15 cellular contexts compared by ENCODE assay signal in the genomic region with DNA sequence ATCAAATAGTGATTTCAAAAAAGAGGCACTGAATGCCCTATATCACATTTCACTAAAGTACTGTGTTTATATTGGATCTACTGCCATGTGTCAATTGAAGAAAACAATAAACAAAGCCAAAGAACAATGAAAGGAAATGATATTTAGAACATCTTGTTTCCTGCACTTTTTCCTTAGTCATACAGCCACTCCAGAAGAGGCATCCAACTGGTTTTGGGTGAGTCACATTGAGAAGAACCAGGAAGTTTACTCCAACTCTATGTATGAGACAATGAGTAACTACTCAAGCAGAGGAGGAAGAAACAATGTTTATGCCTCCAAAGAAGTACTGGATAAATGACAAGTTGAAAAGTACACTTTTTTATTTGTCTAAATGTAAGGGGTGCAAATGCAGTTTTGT.
A peak's percentile ranks its signal among the peaks of the same experiment; 100 is the strongest.
DNase-seq lines count a peak whose midpoint lies in the region; ATAC-seq and TF ChIP-seq lines count a peak whose summit lies in the region.
"Had no signal": no experiment of that assay in that cellular context is flagged by ENCODE, and none has a peak within 500 bp of the region (broad histone marks: within the 10 kb centered on the region; RNA-seq: fewer than 3 reads in every experiment).

No MANE protein-coding gene starts in this region.

- H3K4me3 ChIP-seq in AG04450 (ENCODE audit: low read depth, low read length), result no peak overlapping the region
- H3K4me3 ChIP-seq in IMR-90 (ENCODE audit: insufficient read depth, low read depth, low read length), result no peak overlapping the region
- H3K4me3 ChIP-seq in astrocyte of the spinal cord (ENCODE audit: low read depth, low read length), result no peak overlapping the region
- no peak overlapping the region for H3K4me3 ChIP-seq in hepatocyte
- H3K4me3 ChIP-seq in transverse colon, result no peak overlapping the region
- H3K4me3 ChIP-seq: GM23338 had no signal

- no peak overlapping the region for H3K4ac ChIP-seq in IMR-90 (ENCODE audit: low read depth, low read length)

- H2BK20ac ChIP-seq in IMR-90 (ENCODE audit: low read depth, low read length), result no peak overlapping the region

- dilution Hi-C loops in IMR-90 (cut with HindIII; ENCODE audit: low sequenced_read_pairs, unreplicated experiment), result no loop called here

- H3K27me3 Mint-ChIP-seq in mesothelial cell of epicardium (ENCODE audit: low read depth), result no peaks in the 10 kb centered on the region
- H3K27me3 Mint-ChIP-seq: IgD-negative memory B cell, progenitor cell of endocrine pancreas had no signal

- POLR2A ChIA-PET in AG04450 (lab: Yijun Ruan, JAX), result no interaction called here
- POLR2A ChIA-PET in IMR-90 (lab: Charles Lee; ENCODE audit: unreplicated experiment), result no interaction called here

- no peak overlapping the region for H3K14ac ChIP-seq in IMR-90 (replicated peaks; ENCODE audit: low read depth, low read length)

- no peaks in the 10 kb centered on the region for H3K27me3 ChIP-seq in AG04450 (ENCODE audit: control insufficient read depth, insufficient read depth, low read length)
- no peaks in the 10 kb centered on the region for H3K27me3 ChIP-seq in IMR-90 (ENCODE audit: control insufficient read depth, insufficient read depth, low read length)
- H3K27me3 ChIP-seq in hepatocyte, result no peaks in the 10 kb centered on the region
- H3K27me3 ChIP-seq in transverse colon, result no peaks in the 10 kb centered on the region

- H2AFZ ChIP-seq in IMR-90 (replicated peaks; ENCODE audit: low read length, poor library complexity) (no peak overlapping the region), hepatocyte (no peak overlapping the region)
- H2AFZ ChIP-seq: GM23338 had no signal

- peak overlapping the region; percentile 96 for H2BK5ac ChIP-seq in IMR-90 (ENCODE audit: low read depth, low read length, poor library complexity, severe bottlenecking)

- H2AK5ac ChIP-seq in IMR-90 (ENCODE audit: low read depth, low read length), result no peak overlapping the region

- no peak overlapping the region for H3K23ac ChIP-seq in IMR-90 (ENCODE audit: low read depth, low read length)

- no peak overlapping the region for H3K9ac ChIP-seq in IMR-90 (ENCODE audit: low read depth, low read length)

- H3K27ac ChIP-seq in AG04450 (ENCODE audit: low read depth, low read length) (no peak overlapping the region), IMR-90 (ENCODE audit: insufficient read depth, low read length) (0 out of 2 replicates have a peak overlapping the region, but pooled peaks have one; percentile 12), hepatocyte (no peak overlapping the region), transverse colon (no peak overlapping the region)
- H3K27ac ChIP-seq: C4-2B, VCaP had no signal

- H2BK120ac ChIP-seq in IMR-90 (ENCODE audit: low read depth, low read length), result peak overlapping the region; percentile 86; the same call in 1 of the 2 replicates

- no peak overlapping the region for H4K5ac ChIP-seq in IMR-90 (ENCODE audit: low read depth, low read length)

- H2BK15ac ChIP-seq in IMR-90 (ENCODE audit: low read depth, low read length), result no peak overlapping the region

- H3K36me3 Mint-ChIP-seq in mesothelial cell of epicardium, result no peaks in the 10 kb centered on the region
- H3K36me3 Mint-ChIP-seq: IgD-negative memory B cell had no signal

- CTCF ChIA-PET in AG04450 (lab: Charles Lee), result no interaction called here
- CTCF ChIA-PET in IMR-90 (lab: Yijun Ruan, JAX), result no interaction called here

- no peak for TF ChIP-seq EP300 in transverse colon (IDR thresholded peaks at IDR 0.05; ENCODE audit: low read depth)

- in situ Hi-C loops in IMR-90 (cut with MboI; ENCODE audit: low sequenced_read_pairs) (no loop called here), astrocyte of the spinal cord (cut with HindIII; ENCODE audit: low sequenced_read_pairs) (no loop called here), transverse colon (cut with MboI; ENCODE audit: low pct_ligation_motif_present in 1 of 4, low pct_unique_long_range_greater_than_20kb in 1 of 4, low sequenced_read_pairs in 3 of 4) (no loop called here)

- H3K9me3 ChIP-seq in AG04450 (ENCODE audit: control insufficient read depth, insufficient read depth, low read length) (no peaks in the 10 kb centered on the region), IMR-90 (ENCODE audit: control insufficient read depth, insufficient read depth, low read length) (no peaks in the 10 kb centered on the region), hepatocyte (ENCODE audit: low read depth) (no peaks in the 10 kb centered on the region), transverse colon (no peaks in the 10 kb centered on the region)

- no peaks in the 10 kb centered on the region for H3K4me1 Mint-ChIP-seq in mesothelial cell of epicardium
- H3K4me1 Mint-ChIP-seq: IgD-negative memory B cell had no signal

- H4K91ac ChIP-seq in IMR-90 (ENCODE audit: insufficient read depth, low read depth, low read length), result no peak overlapping the region

- no peaks in the 10 kb centered on the region; the same call in 1 of the 2 replicates for H3K4me1 ChIP-seq in IMR-90 (ENCODE audit: control insufficient read depth, insufficient read depth, low read length)
- H3K4me1 ChIP-seq in hepatocyte (ENCODE audit: insufficient read depth), result no peaks in the 10 kb centered on the region
- no peaks in the 10 kb centered on the region for H3K4me1 ChIP-seq in transverse colon

- H3K4me3 Mint-ChIP-seq in mesothelial cell of epicardium, result no peak overlapping the region
- H3K4me3 Mint-ChIP-seq: GM23338, IgD-negative memory B cell had no signal

- H4K8ac ChIP-seq in IMR-90 (ENCODE audit: low read depth in 2 of 2, low read length in 2 of 2), result no peak overlapping the region; a peak in 1 of 4 replicates

- no peaks in the 10 kb centered on the region for H3K9me3 Mint-ChIP-seq in mesothelial cell of epicardium
- H3K9me3 Mint-ChIP-seq: GM23338 had no signal

- no peak overlapping the region for H3K56ac ChIP-seq in IMR-90 (ENCODE audit: extremely low read depth, insufficient read depth, low read length)

- H3K9me2 ChIP-seq in hepatocyte (replicated peaks; ENCODE audit: insufficient read depth), result no peaks in the 10 kb centered on the region

- H2AK9ac ChIP-seq in IMR-90 (replicated peaks; ENCODE audit: low read depth, low read length, poor library complexity), result no peak overlapping the region

- H3K4me2 ChIP-seq in IMR-90 (ENCODE audit: low read depth, low read length) (peak overlapping the region; percentile 10; the same call in 1 of the 2 replicates), hepatocyte (no peak overlapping the region)
- H3K4me2 ChIP-seq: GM23338 had no signal

- H4K20me1 ChIP-seq in IMR-90 (ENCODE audit: insufficient read depth, low read length) (no peaks in the 10 kb centered on the region), hepatocyte (ENCODE audit: insufficient read depth, poor library complexity, severe bottlenecking) (no peaks in the 10 kb centered on the region)

- peak; percentile 91 for ATAC-seq in IMR-90 (ENCODE audit: low read depth)
- ATAC-seq: GM23338 had no signal

- intact Hi-C loops in IMR-90 (cut with micrococcal nuclease) (no loop called here), transverse colon (cut with DNase I; ENCODE audit: low total_unique reads) (no loop called here)

- peak overlapping the region; percentile 42; the same call in 1 of the 2 replicates for H3K18ac ChIP-seq in IMR-90 (ENCODE audit: low read depth, low read length)

- peaks cover 4 to 6% of the 10 kb centered on the region in 2 experiments; a peak in 1 of 4 replicates for H3K79me1 ChIP-seq in IMR-90 (ENCODE audit: low read depth in 1 of 2, low read length in 2 of 2)

- no peaks in the 10 kb centered on the region for H3K9me1 ChIP-seq in IMR-90 (ENCODE audit: insufficient read depth, low read length)

- no peak for TF ChIP-seq RAD21 in IMR-90 (IDR thresholded peaks at IDR 0.05; ENCODE audit: low read length)

- H3K79me2 ChIP-seq in hepatocyte, result no peaks in the 10 kb centered on the region

- DNase-seq in AG04450 (ENCODE audit: low read depth, low spot score), result peak; percentile 38
- peak; percentile 90 for DNase-seq in IMR-90
- peak; percentile 72 for DNase-seq in astrocyte of the spinal cord (ENCODE audit: low read depth, low spot score)
- DNase-seq in hepatocyte (ENCODE audit: low spot score), result peak; percentile 10
- no peak for DNase-seq in mesothelial cell of epicardium (ENCODE audit: low spot score in 2 of 2, unreplicated experiment in 2 of 2)
- DNase-seq in transverse colon, result no peak
- DNase-seq in NCI-H2171 treated with DMSO at 0.1 percent for 48 hours (lab: John Stamatoyannopoulos, UW), result no peak
- DNase-seq in NCI-H526 (lab: John Stamatoyannopoulos, UW), result no peak
- DNase-seq: central memory CD4-positive, alpha-beta T cell; NCI-H2107 had no signal

- no TSS peak for BruUV-seq in IMR-90 (replicated peaks; lab: Mats Ljungman, UMichigan)

- no peak overlapping the region for H3K27ac Mint-ChIP-seq in mesothelial cell of epicardium
- H3K27ac Mint-ChIP-seq: GM23338, IgD-negative memory B cell, progenitor cell of endocrine pancreas had no signal

- H3K36me3 ChIP-seq in IMR-90 (ENCODE audit: control insufficient read depth, insufficient read depth, low read length), result no peaks in the 10 kb centered on the region
- no peaks in the 10 kb centered on the region for H3K36me3 ChIP-seq in hepatocyte (replicated peaks; ENCODE audit: insufficient read depth, low read depth)
- H3K36me3 ChIP-seq in transverse colon, result no peaks in the 10 kb centered on the region

- TF ChIP-seq POLR2A in IMR-90 (IDR thresholded peaks at IDR 0.05; ENCODE audit: low read depth, low read length), result no peak
- TF ChIP-seq POLR2A in transverse colon (IDR thresholded peaks at IDR 0.05), result no peak

- TF ChIP-seq CTCF in AG04450 (IDR thresholded peaks at IDR 0.05; ENCODE audit: low read depth, low read length) (no peak), IMR-90 (conservative IDR thresholded peaks at IDR 0.05; ENCODE audit: low read depth, low read length) (no peak), astrocyte of the spinal cord (IDR thresholded peaks at IDR 0.05; ENCODE audit: low read depth, low read length) (no peak), hepatocyte (IDR thresholded peaks at IDR 0.05; ENCODE audit: poor library complexity) (no peak), mesothelial cell of epicardium (IDR thresholded peaks at IDR 0.05; ENCODE audit: unreplicated experiment) (no peak), transverse colon (IDR thresholded peaks at IDR 0.05) (no peak)

TF ChIP-seq in IMR-90, 13 proteins besides CTCF, POLR2A, EP300 and RAD21:
- TF ChIP-seq MAFK (IDR thresholded peaks at IDR 0.05; ENCODE audit: low read depth, low read length) (peak; percentile 27; the same call in 1 of the 2 replicates), NFE2L2 (IDR thresholded peaks at IDR 0.05; ENCODE audit: low read depth, low read length) (peak; percentile 71), FOS (IDR thresholded peaks at IDR 0.05; ENCODE audit: low read depth, low read length) (peak; percentile 53; the same call in 1 of the 2 replicates), MAZ (IDR thresholded peaks at IDR 0.05; ENCODE audit: borderline replicate concordance, low read depth, low read length) (no peak)

Comparison
In these comparisons a context has a peak if more than half of its experiments do, and no peak if none do; other contexts are left out.
1. DNase-seq: peak in AG04450 (single experiment), IMR-90 (single experiment), astrocyte of the spinal cord (single experiment) and hepatocyte (single experiment); none in mesothelial cell of epicardium (0 of 2), transverse colon (single experiment), NCI-H2171 treated with DMSO at 0.1 percent for 48 hours (single experiment) and NCI-H526 (0 of 2).